Comparison of ENCODE assay signal across 8 cellular contexts in the genomic region with DNA sequence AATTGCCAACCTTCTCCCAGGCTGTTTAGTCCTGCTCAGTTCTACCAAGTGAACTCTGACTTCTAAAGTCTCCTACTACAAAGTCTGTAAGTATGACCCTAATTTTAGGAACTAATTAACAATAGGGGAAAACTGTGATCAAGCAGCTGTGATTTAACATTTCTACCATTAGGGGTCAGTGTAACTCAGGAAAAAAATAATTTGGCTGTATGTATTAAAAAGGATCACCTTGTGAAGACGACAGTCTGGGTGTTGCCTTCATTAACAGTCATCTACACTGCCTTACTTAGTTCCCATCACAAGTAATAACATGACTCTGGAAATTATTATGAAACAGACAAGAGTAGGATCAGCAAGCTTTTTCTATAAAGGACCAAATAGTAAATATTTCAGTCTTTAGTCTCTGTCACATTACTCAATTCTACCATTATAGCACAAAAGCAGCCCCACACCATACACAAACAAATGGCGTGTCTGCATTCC. TPM values are rescaled to one million over a fixed set of nuclear protein-coding genes. Genes with fewer than 3 reads are reported as not detected.
DNase-seq lines count a peak whose midpoint lies in the region; ATAC-seq and TF ChIP-seq lines count a peak whose summit lies in the region.

No MANE protein-coding gene starts in this region.

- H3K9me2 ChIP-seq in neural cell (ENCODE audit: insufficient read depth, low read length): no peaks in the 10 kb centered on the region

- no peaks in the 10 kb centered on the region for H3K27me3 ChIP-seq in CD4-positive, alpha-beta memory T cell (ENCODE audit: insufficient read depth, low read length)
- H3K27me3 ChIP-seq in neural cell (ENCODE audit: insufficient read depth, low read depth, low read length): no peaks in the 10 kb centered on the region

- peaks cover 5 to 18% (median 12%) of the 10 kb centered on the region in 4 donors for H3K4me1 Mint-ChIP-seq in CD4-positive, alpha-beta memory T cell

- no peak overlapping the region for H3K4me3 Mint-ChIP-seq in CD4-positive, alpha-beta memory T cell

- no peaks in the 10 kb centered on the region for H3K9me3 Mint-ChIP-seq in CD4-positive, alpha-beta memory T cell

- H3K4me3 ChIP-seq in CD4-positive, alpha-beta memory T cell (ENCODE audit: low read length in 2 of 2): no peak overlapping the region
- H3K4me3 ChIP-seq in coronary artery (no peak overlapping the region), neural cell (ENCODE audit: low read length) (no peak overlapping the region)

- TF ChIP-seq RAD21 in neural cell (conservative IDR thresholded peaks at IDR 0.05): peak; percentile 78

- no peak for ATAC-seq in stimulated activated naive CD8-positive, alpha-beta T cell treated with anti-CD3 and anti-CD28 coated beads, Interleukin-15, Interleukin-2, amounts not matched to agents 100 U/mL and 50 U/mL, for 24 hours
- no peak for ATAC-seq in HG03432 (IDR thresholded peaks at IDR 0.05; ENCODE audit: unreplicated experiment)

- CTCF ChIA-PET in CD4-positive, alpha-beta memory T cell (lab: Charles Lee; ENCODE audit: partially characterized antibody): interaction anchor here (0.7 to 6.7 kb wide), 24 partner anchors 8 to 1757 kb away, joined by 3 to 145 read pairs (median 3); partner anchors contain the start of gene CDV3

- intact Hi-C loops in CD4-positive, alpha-beta memory T cell (cut with micrococcal nuclease): loop anchor here (1.0 to 10.0 kb wide), 7 partner anchors 651 to 1508 kb away; partner anchors contain the start of gene SRPRB

- no peaks in the 10 kb centered on the region for H4K20me1 ChIP-seq in neural cell (ENCODE audit: insufficient read depth)

- TF ChIP-seq CTCF in coronary artery (IDR thresholded peaks at IDR 0.05) (peak; percentile 65), neural cell (IDR thresholded peaks at IDR 0.05; ENCODE audit: poor library complexity, severe bottlenecking) (peak; percentile 84)

- peak overlapping the region in 1 of 7 donors; percentile 60 for H3K27ac Mint-ChIP-seq in CD4-positive, alpha-beta memory T cell

- TF ChIP-seq EP300 in neural cell (conservative IDR thresholded peaks at IDR 0.05; ENCODE audit: poor library complexity, severe bottlenecking): no peak

- peaks cover under 1 to 13% of the 10 kb centered on the region in 2 donors for H3K27me3 Mint-ChIP-seq in CD4-positive, alpha-beta memory T cell

- peaks cover 0 to 5% of the 10 kb centered on the region in 2 donors for H3K36me3 Mint-ChIP-seq in CD4-positive, alpha-beta memory T cell

- H3K4me2 ChIP-seq in neural cell (ENCODE audit: low read length): no peak overlapping the region

- no peak overlapping the region for H3K27ac ChIP-seq in CD4-positive, alpha-beta memory T cell (ENCODE audit: low read depth, low read length)
- H3K27ac ChIP-seq in coronary artery (no peak overlapping the region), neural cell (ENCODE audit: low read length) (no peak overlapping the region)

- H3K9ac ChIP-seq in neural cell (ENCODE audit: low read length): no peak overlapping the region

- H3K79me2 ChIP-seq in neural cell (replicated peaks; ENCODE audit: insufficient read depth, low read length): no peaks in the 10 kb centered on the region

- no peaks in the 10 kb centered on the region for H3K9me3 ChIP-seq in CD4-positive, alpha-beta memory T cell (ENCODE audit: control insufficient read depth in 1 of 2, low read length in 2 of 2)
- no peaks in the 10 kb centered on the region for H3K9me3 ChIP-seq in neural cell (ENCODE audit: low read length)

- H2AFZ ChIP-seq in neural cell (ENCODE audit: low read depth, low read length): no peak overlapping the region

- no peaks in the 10 kb centered on the region for H3K36me3 ChIP-seq in CD4-positive, alpha-beta memory T cell (ENCODE audit: insufficient read depth, low read length)
- no peaks in the 10 kb centered on the region for H3K36me3 ChIP-seq in neural cell (ENCODE audit: insufficient read depth, low read length)

- peaks cover 10% of the 10 kb centered on the region for H3F3A ChIP-seq in neural cell (ENCODE audit: insufficient read depth, low read length, poor library complexity, severe bottlenecking)

- POLR2A ChIA-PET in CD4-positive, alpha-beta memory T cell (lab: Charles Lee; ENCODE audit: partially characterized antibody): interaction anchor here (0.9 to 1.3 kb wide), 4 partner anchors 18 to 1759 kb away, joined by 3 to 5 read pairs (median 3); partner anchors contain the start of genes ANAPC13 and CEP63

- peaks cover 11% of the 10 kb centered on the region for H3K4me1 ChIP-seq in CD4-positive, alpha-beta memory T cell (ENCODE audit: insufficient read depth, low read length)

- peak in 4 of 5 donors; percentile 62 to 68 (median 65) for DNase-seq in CD4-positive, alpha-beta memory T cell
- peak; percentile 11 for DNase-seq in HS-5 (ENCODE audit: low read depth)
- DNase-seq in NCI-H82 treated with DMSO at 0.1 percent for 48 hours (lab: John Stamatoyannopoulos, UW; ENCODE audit: unreplicated experiment): peak; percentile 36
- no peak for DNase-seq in coronary artery (ENCODE audit: low spot score)
- no peak for DNase-seq in HPDE6-E6E7 (ENCODE audit: extremely low spot score)
- no peak for DNase-seq in stimulated activated naive CD8-positive, alpha-beta T cell treated with anti-CD3 and anti-CD28 coated beads, Interleukin-15, Interleukin-2, amounts not matched to agents 100 U/mL and 50 U/mL, for 24 hours

TF ChIP-seq in neural cell, 6 proteins besides CTCF, POLR2A, EP300 and RAD21:
- TF ChIP-seq SMC3 (conservative IDR thresholded peaks at IDR 0.05; ENCODE audit: poor library complexity) (peak; percentile 72), REST (IDR thresholded peaks at IDR 0.05; ENCODE audit: borderline replicate concordance) (no peak)

RNA-seq across cellular contexts. Expression of gene NPHP3, which starts 4.2 kb away (rescaled TPM):
- 10 to 100 TPM; 68.0 to 72.9 TPM for total RNA-seq in CD4-positive, alpha-beta memory T cell
- polyA plus RNA-seq in CD4-positive, alpha-beta memory T cell: 1 to 10 TPM; 1.7 to 4.0 TPM
- 2.4 and 9.0 TPM in 2 replicates for polyA plus RNA-seq in neural cell
- polyA minus RNA-seq in neural cell: 4.5 and 6.8 TPM in 2 replicates

Comparison
In these comparisons a context has a peak if more than half of its experiments do, and no peak if none do; other contexts are left out.
1. DNase-seq: peak in CD4-positive, alpha-beta memory T cell (4 of 5), HS-5 (single experiment) and NCI-H82 treated with DMSO at 0.1 percent for 48 hours (single experiment); none in coronary artery (single experiment), HPDE6-E6E7 (single experiment) and stimulated activated naive CD8-positive, alpha-beta T cell treated with anti-CD3 and anti-CD28 coated beads, Interleukin-15, Interleukin-2, amounts not matched to agents 100 U/mL and 50 U/mL, for 24 hours (single experiment).